14 cellular contexts compared by ENCODE assay signal in genomic region chr1:33029209-33029608, GRCh38.
"Had no signal": no experiment of that assay in that cellular context is flagged by ENCODE, and none has a peak within 500 bp of the region (broad histone marks: within the 10 kb centered on the region; RNA-seq: fewer than 3 reads in every experiment).

No MANE protein-coding gene starts in this region.

- H3K4me3 ChIP-seq: heart left ventricle, lung, skin epidermis had no signal

- ATAC-seq: left colon, sciatic nerve had no signal

- DNase-seq: erythroblast; foreskin melanocyte; heart left ventricle; hippocampal formation; left colon; left ventricle myocardium superior; mesendoderm; naive B cell; stimulated activated CD4-positive, alpha-beta T cell treated with anti-CD3 and anti-CD28 coated beads, Interleukin-2, amount 100 ng/mL, for 24 hours; stimulated activated CD4-positive, alpha-beta T cell treated with anti-CD3 and anti-CD28 coated beads, Interleukin-4, amount 100 ng/mL, for 4 hours; stimulated activated naive CD4-positive, alpha-beta T cell treated with Interleukin-2 at 50 U/mL for 16 hours had no signal

- H3K27ac ChIP-seq: skin epidermis had no signal

- H3K9me3 ChIP-seq: heart left ventricle had no signal

- H3K27me3 ChIP-seq: heart left ventricle had no signal
